In genomic region chr1:90407737-90408136, GRCh38 we compare ENCODE assay signal across 3 cellular contexts.
"Had no signal": no experiment of that assay in that cellular context is flagged by ENCODE, and none has a peak within 500 bp of the region (broad histone marks: within the 10 kb centered on the region; RNA-seq: fewer than 3 reads in every experiment).

No MANE protein-coding gene starts in this region.

- DNase-seq: GDM1, GF-D8 had no signal

- H3K4me3 ChIP-seq: GM12878 had no signal

- ATAC-seq: GM12878 had no signal
